ENCODE assay signal across 12 cellular contexts in the genomic region with DNA sequence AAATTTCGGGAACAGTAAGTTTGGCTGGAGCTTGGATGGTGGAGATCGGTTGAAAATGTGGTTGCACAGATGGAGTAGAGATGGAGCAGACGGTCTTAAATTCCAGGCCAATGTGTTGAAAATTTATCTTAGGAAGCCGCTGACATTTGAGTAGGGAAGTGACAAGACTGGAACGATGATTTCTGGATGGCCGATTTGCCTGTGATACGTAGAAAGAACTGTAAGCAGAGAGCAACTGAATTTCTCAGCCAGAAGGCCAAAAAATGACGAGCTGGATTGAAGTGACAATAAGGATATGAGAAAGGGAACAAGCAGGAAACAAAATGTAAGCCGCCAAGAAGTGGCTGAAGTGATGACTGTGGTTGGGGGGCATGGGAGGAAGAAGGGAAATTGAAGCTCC. TPM values are rescaled to one million over a fixed set of nuclear protein-coding genes. Genes with fewer than 3 reads are reported as not detected.
DNase-seq lines count a peak whose midpoint lies in the region; ATAC-seq, FAIRE-seq and TF ChIP-seq lines count a peak whose summit lies in the region.
"Had no signal": no experiment of that assay in that cellular context is flagged by ENCODE, and none has a peak within 500 bp of the region (broad histone marks: within the 10 kb centered on the region; RNA-seq: fewer than 3 reads in every experiment).

No MANE protein-coding gene starts in this region.

- H3K4me2 ChIP-seq in K562 (ENCODE audit: insufficient read depth, low read length): peak overlapping the region; percentile 58

- TF ChIP-seq POLR2A in K562 (conservative IDR thresholded peaks at IDR 0.05): no peak

- H3K36me3 ChIP-seq in cardiac muscle cell: no peaks in the 10 kb centered on the region
- no peaks in the 10 kb centered on the region for H3K36me3 ChIP-seq in right atrium auricular region
- no peaks in the 10 kb centered on the region for H3K36me3 ChIP-seq in K562 (ENCODE audit: control insufficient read depth, insufficient read depth, low read length)
- H3K36me3 ChIP-seq: vagina had no signal

- no peaks in the 10 kb centered on the region for H3K9me3 ChIP-seq in cardiac muscle cell (ENCODE audit: low read depth)
- H3K9me3 ChIP-seq in right atrium auricular region: no peaks in the 10 kb centered on the region
- 0 out of 2 replicates have a peak, but pooled peaks cover under 1% of the 10 kb centered on the region for H3K9me3 ChIP-seq in K562 (replicated peaks; ENCODE audit: control insufficient read depth, insufficient read depth, low read depth, low read length)
- H3K9me3 ChIP-seq: vagina had no signal

- no peak for TF ChIP-seq RAD21 in K562 (CRISPR knock-in tag; conservative IDR thresholded peaks at IDR 0.05 in 1 of 2, IDR thresholded peaks at IDR 0.05 in 1 of 2)

- no peak for FAIRE-seq in K562 (lab: Jason Lieb, UNC)

- H3K79me2 ChIP-seq in K562 (ENCODE audit: control insufficient read depth, insufficient read depth, low read length): no peaks in the 10 kb centered on the region

- H3K27ac ChIP-seq in cardiac muscle cell (no peak overlapping the region), right atrium auricular region (no peak overlapping the region), K562 (ENCODE audit: extremely low read depth, low read depth, low read length) (no peak overlapping the region), layer of hippocampus (ENCODE audit: low read depth, low read length) (peak overlapping the region; percentile 41), substantia nigra (ENCODE audit: low read depth, low read length, poor library complexity, severe bottlenecking) (peak overlapping the region; percentile 69)
- H3K27ac ChIP-seq: vagina had no signal

- H3K4me3 ChIP-seq in cardiac muscle cell: peak overlapping the region; percentile 39
- peak overlapping the region in 1 of 2 donors; percentile 53 for H3K4me3 ChIP-seq in right atrium auricular region
- no peak overlapping the region for H3K4me3 ChIP-seq in K562

- H2AFZ ChIP-seq in K562 (ENCODE audit: low read depth, low read length): peak overlapping the region; percentile 90

- H3K9me1 ChIP-seq in K562 (ENCODE audit: control insufficient read depth, insufficient read depth, low read length): no peaks in the 10 kb centered on the region

- CTCF ChIA-PET in K562 (lab: Yijun Ruan, JAX; ENCODE audit: low intra/inter-chr PET ratio): no interaction called here

- ATAC-seq in K562: no peak
- no peak for ATAC-seq in GM21447 (IDR thresholded peaks at IDR 0.05; ENCODE audit: unreplicated experiment)

- in situ Hi-C loops in K562 (cut with MboI): no loop called here

- no peaks in the 10 kb centered on the region for H4K20me1 ChIP-seq in K562 (replicated peaks; ENCODE audit: control insufficient read depth, insufficient read depth, low read length)

- no peak for DNase-seq in cardiac muscle cell (ENCODE audit: low read depth in 1 of 2, low spot score in 1 of 2)
- no peak for DNase-seq in right atrium auricular region (ENCODE audit: low spot score)
- DNase-seq in K562 (ENCODE audit: extremely low read depth in 1 of 4, low spot score in 3 of 4): no peak
- no peak for DNase-seq in substantia nigra (lab: John Stamatoyannopoulos, UW)
- DNase-seq in SW 1271 (lab: John Stamatoyannopoulos, UW): no peak
- DNase-seq in NCI-H2227 treated with DMSO at 0.1 percent for 48 hours (lab: John Stamatoyannopoulos, UW): no peak

- TF ChIP-seq CTCF in cardiac muscle cell (IDR thresholded peaks at IDR 0.05; ENCODE audit: low read depth, low read length) (no peak), right atrium auricular region (IDR thresholded peaks at IDR 0.05) (no peak), K562 (IDR thresholded peaks at IDR 0.05 in 2 of 3, conservative IDR thresholded peaks at IDR 0.05 in 1 of 3; ENCODE audit: insufficient read depth in 2 of 3, low read depth in 1 of 3, low read length in 3 of 3) (no peak)

- no peaks in the 10 kb centered on the region for H3K27me3 ChIP-seq in cardiac muscle cell
- no peaks in the 10 kb centered on the region for H3K27me3 ChIP-seq in right atrium auricular region
- H3K27me3 ChIP-seq in K562 (ENCODE audit: control insufficient read depth in 2 of 2, insufficient read depth in 2 of 2, low read length in 2 of 2): no peaks in the 10 kb centered on the region
- H3K27me3 ChIP-seq in layer of hippocampus (ENCODE audit: control insufficient read depth, insufficient read depth, low read length): no peaks in the 10 kb centered on the region
- H3K27me3 ChIP-seq: vagina had no signal

- no peak overlapping the region for H3K9ac ChIP-seq in K562 (ENCODE audit: insufficient read depth in 1 of 2, low read depth in 2 of 2, low read length in 2 of 2)

- H3K4me1 ChIP-seq in cardiac muscle cell (ENCODE audit: low read depth): no peaks in the 10 kb centered on the region
- H3K4me1 ChIP-seq in right atrium auricular region: peaks cover 0 to 8% of the 10 kb centered on the region in 2 donors
- H3K4me1 ChIP-seq in K562 (replicated peaks in 1 of 2; ENCODE audit: control insufficient read depth in 2 of 2, insufficient read depth in 2 of 2, low read length in 2 of 2): peaks cover 0 to 5% of the 10 kb centered on the region in 2 experiments; a peak in 1 of 5 replicates

- WGBS in K562 (ENCODE audit: insufficient coverage, low coverage, missing lambda C conversion rate): 40% methylated on average over 9 of the region's 9 CpGs

- no TSS peak for BruUV-seq in K562 (replicated peaks; lab: Mats Ljungman, UMichigan)

- no peak for TF ChIP-seq EP300 in K562 (IDR thresholded peaks at IDR 0.05; ENCODE audit: low read length)

- intact Hi-C loops in K562 (cut with micrococcal nuclease): no loop called here

- POLR2A ChIA-PET in K562 (lab: Yijun Ruan, JAX): interaction anchor here (0.7 to 1.0 kb wide), 2 partner anchors 9 to 14 kb away, joined by 5 to 7 read pairs; no protein-coding TSS in a partner anchor

TF ChIP-seq in K562, 482 proteins besides CTCF, POLR2A, EP300 and RAD21:
- no peak for TF ChIP-seq CCAR2 (IDR thresholded peaks at IDR 0.05; ENCODE audit: low read depth, low read length)
- no peak for TF ChIP-seq FOXJ2 (tag; IDR thresholded peaks at IDR 0.05)
- TF ChIP-seq PRPF4 (IDR thresholded peaks at IDR 0.05; ENCODE audit: insufficient read depth, low read depth, low read length, poor library complexity, severe bottlenecking): no peak
- no peak for TF ChIP-seq NFIX (CRISPR knock-in tag; IDR thresholded peaks at IDR 0.05; ENCODE audit: low read depth)
- no peak for TF ChIP-seq COPS2 (conservative IDR thresholded peaks at IDR 0.05)
- no peak for TF ChIP-seq ILK (tag; IDR thresholded peaks at IDR 0.05; ENCODE audit: borderline replicate concordance, low read depth)
- TF ChIP-seq PCBP1 (IDR thresholded peaks at IDR 0.05; ENCODE audit: low read depth, low read length, poor library complexity, severe bottlenecking): no peak
- no peak for TF ChIP-seq NFE2L1 (tag; IDR thresholded peaks at IDR 0.05; ENCODE audit: borderline replicate concordance, low read depth)
- TF ChIP-seq OTX1 (CRISPR knock-in tag; IDR thresholded peaks at IDR 0.05): no peak
- no peak for TF ChIP-seq FOXA3 (CRISPR knock-in tag; conservative IDR thresholded peaks at IDR 0.05 in 1 of 2, IDR thresholded peaks at IDR 0.05 in 1 of 2)
- no peak for TF ChIP-seq GABPA (tag; conservative IDR thresholded peaks at IDR 0.05; ENCODE audit: low read depth)
- TF ChIP-seq TRIM28 (IDR thresholded peaks at IDR 0.05): 0 out of 2 replicates have a peak, but pooled peaks have one; percentile 41
- TF ChIP-seq TRIM24 (IDR thresholded peaks at IDR 0.05): peak; percentile 33 to 52; a peak in 3 of 4 replicates
- no peak for TF ChIP-seq HIVEP1 (CRISPR knock-in tag; IDR thresholded peaks at IDR 0.05)
- peak; percentile 79 for TF ChIP-seq ZNF280A (IDR thresholded peaks at IDR 0.05; ENCODE audit: low read depth, partially characterized antibody)
- TF ChIP-seq NRF1 (conservative IDR thresholded peaks at IDR 0.05 in 1 of 2, IDR thresholded peaks at IDR 0.05 in 1 of 2): no peak

RNA-seq across cellular contexts. Expression of gene ARMC3, which starts 0.7 kb away (rescaled TPM):
- total RNA-seq in cardiac muscle cell: 0.07 TPM in 1 of 2 replicates, not detected in the other
- not detected in 2 replicates for polyA plus RNA-seq in cardiac muscle cell
- total RNA-seq in right atrium auricular region: not detected
- 0.35 and 1.0 TPM in 2 replicates for total RNA-seq in K562 (2011; cell fraction: chromatin; rRNA removed; ENCODE audit: low replicate concordance)
- 0.33 TPM in 1 of 2 replicates, not detected in the other for total RNA-seq in K562 (2011; cell fraction: nucleolus; rRNA removed)
- 0.51 and 0.69 TPM in 2 replicates for total RNA-seq in K562 (2011; cell fraction: nucleoplasm; rRNA removed)
- total RNA-seq in K562 (2014; rRNA removed): 0.45 and 0.77 TPM in 2 replicates
- 0.38 and 0.62 TPM in 2 replicates for total RNA-seq in K562 (2014; rRNA removed; fragmentation: Illumina TruSeq; extraction: Trizol)
- 0.30 and 0.33 TPM in 2 replicates for total RNA-seq in K562 (2015; rRNA removed; fragmentation: Illumina TruSeq; extraction: Trizol)
- 0.35 and 0.58 TPM in 2 replicates for total RNA-seq in K562 (2021)
- 0.20 and 0.54 TPM in 2 replicates for polyA plus RNA-seq in K562 (2011; rRNA removed)
- 0.07 and 0.15 TPM in 2 replicates for polyA plus RNA-seq in K562 (2011; cell fraction: cytosol; rRNA removed)
- polyA plus RNA-seq in K562 (2011; cell fraction: nucleus; rRNA removed): 0.24 and 0.67 TPM in 2 replicates
- 0.47 and 0.53 TPM in 2 replicates for polyA plus RNA-seq in K562 (2012)
- polyA plus RNA-seq in K562 (2014; fragmentation: Illumina TruSeq; extraction: Trizol): 0.86 and 1.3 TPM in 2 replicates
- under 1 TPM; 0.56 to 0.89 TPM for polyA plus RNA-seq in K562 (2014; fragmentation: Nextera tagmentation; extraction: Ambion mirVana)
- polyA plus RNA-seq in K562 (2014; rRNA removed): 0.22 and 1.1 TPM in 2 replicates
- polyA minus RNA-seq in K562 (2011; rRNA and poly(A)+ RNA removed): 0.69 and 0.77 TPM in 2 replicates
- 1.8 TPM in 1 of 2 replicates, not detected in the other for polyA minus RNA-seq in K562 (2011; cell fraction: cytosol; rRNA and poly(A)+ RNA removed)
- polyA minus RNA-seq in K562 (2011; cell fraction: nucleus; rRNA and poly(A)+ RNA removed): 0.27 and 0.33 TPM in 2 replicates
- total RNA-seq: A673, esophagus mucosa, T-cell, vagina had no signal

Comparison
In these comparisons a context has a peak if more than half of its experiments do, and no peak if none do; other contexts are left out.
1. H3K27ac ChIP-seq: peak in layer of hippocampus (single experiment) and substantia nigra (single experiment); none in cardiac muscle cell (single experiment), right atrium auricular region (0 of 2) and K562 (single experiment).